8 cellular contexts compared by ENCODE assay signal in the genomic region with DNA sequence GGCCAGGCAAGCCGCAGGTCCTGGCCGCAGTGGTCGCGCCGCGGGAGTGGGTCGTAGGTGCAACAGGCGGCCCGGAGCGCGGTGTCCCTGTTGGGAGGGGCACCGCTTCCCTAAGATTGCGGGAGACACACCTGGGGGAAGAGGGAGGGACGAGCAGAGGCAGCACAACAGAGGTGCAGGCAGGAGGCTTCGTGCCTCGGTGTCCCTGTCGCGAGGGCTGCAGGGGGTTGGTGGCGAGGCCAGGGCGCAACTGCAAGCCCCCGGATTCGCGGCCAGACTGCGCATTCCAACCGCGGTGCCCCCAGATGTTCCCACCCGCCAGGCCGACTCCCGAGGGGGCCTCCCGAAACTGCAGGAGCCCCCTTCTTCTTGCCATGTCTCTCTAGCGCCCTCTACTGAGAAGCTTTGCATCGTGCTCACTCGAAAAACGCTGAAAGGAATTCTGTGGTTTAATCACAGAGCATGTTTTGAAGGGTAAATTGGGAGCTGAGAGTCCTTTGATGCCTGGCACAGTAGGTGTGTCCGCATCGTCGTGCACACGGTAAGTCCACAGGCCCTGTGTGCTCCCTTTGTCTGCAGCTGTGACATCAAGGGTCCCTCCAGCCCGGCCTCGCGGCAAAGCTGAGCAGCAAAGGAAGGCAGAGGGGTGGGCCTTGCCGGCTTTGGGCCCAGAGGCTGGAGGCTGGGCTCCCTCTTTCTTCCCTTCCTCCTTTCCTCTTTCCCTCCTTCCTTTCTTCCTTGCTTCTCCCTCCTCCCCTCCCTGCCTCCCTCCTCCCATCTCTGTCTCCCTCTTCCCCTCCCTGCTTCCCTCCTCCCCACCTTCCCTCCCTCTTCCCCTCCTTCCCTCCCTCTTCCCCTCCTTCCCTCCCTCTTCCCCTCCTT. TPM values are rescaled to one million over a fixed set of nuclear protein-coding genes. Genes with fewer than 3 reads are reported as not detected.
A peak's percentile ranks its signal among the peaks of the same experiment; 100 is the strongest.
DNase-seq lines count a peak whose midpoint lies in the region; ATAC-seq and TF ChIP-seq lines count a peak whose summit lies in the region.

No MANE protein-coding gene starts in this region.

- DNase-seq in EH (ENCODE audit: low read depth) (peak; percentile 38), LHCN-M2 (ENCODE audit: low read depth) (peak; percentile 29), dorsolateral prefrontal cortex (peak in 1 of 10 donors; percentile 36), neural progenitor cell (ENCODE audit: low spot score) (peak; percentile 49), aorta (no peak), NCI-H1694 treated with DMSO at 0.1 percent for 48 hours (lab: John Stamatoyannopoulos, UW) (no peak), KG1 (lab: John Stamatoyannopoulos, UW) (no peak), cortex of kidney (lab: John Stamatoyannopoulos, UW) (no peak)

- H3K4me3 ChIP-seq in dorsolateral prefrontal cortex (peak overlapping the region in 20 of 59 donors; percentile 1 to 49 (median 34)), neural progenitor cell (no peak overlapping the region), aorta (ENCODE audit: low read length in 2 of 2) (no peak overlapping the region)

- H4K20me1 ChIP-seq in neural progenitor cell (ENCODE audit: low read depth): no peaks in the 10 kb centered on the region

- H3K4me3 Mint-ChIP-seq in neural progenitor cell: no peak overlapping the region

- no peaks in the 10 kb centered on the region for H3K9me3 ChIP-seq in neural progenitor cell (ENCODE audit: low read depth)
- H3K9me3 ChIP-seq in aorta (ENCODE audit: control insufficient read depth, low read length): no peaks in the 10 kb centered on the region

- no peak overlapping the region for H3K4me2 ChIP-seq in neural progenitor cell

- H3K27me3 ChIP-seq in dorsolateral prefrontal cortex: peaks cover 0 to 13% (median 0%) of the 10 kb centered on the region in 45 donors
- no peaks in the 10 kb centered on the region for H3K27me3 ChIP-seq in neural progenitor cell
- H3K27me3 ChIP-seq in aorta (ENCODE audit: control insufficient read depth in 1 of 2, insufficient read depth in 2 of 2, low read length in 1 of 2): no peaks in the 10 kb centered on the region

- H3K27ac ChIP-seq in dorsolateral prefrontal cortex (no peak overlapping the region), neural progenitor cell (no peak overlapping the region), aorta (ENCODE audit: low read depth in 1 of 2, low read length in 2 of 2) (no peak overlapping the region)

- no peak overlapping the region for H2AFZ ChIP-seq in neural progenitor cell (replicated peaks)

- no peak for ATAC-seq in aorta (ENCODE audit: low FRiP score)

- intact Hi-C loops in dorsolateral prefrontal cortex (cut with DNase I): loop anchor here in 1 of 2 donors (2.0 kb wide), 1 partner anchor 38 kb away; no protein-coding TSS in a partner anchor
- intact Hi-C loops in aorta (cut with DNase I): no loop called here

- H3K9ac ChIP-seq in neural progenitor cell: no peak overlapping the region

- H3K27ac Mint-ChIP-seq in neural progenitor cell: no peak overlapping the region

- no peaks in the 10 kb centered on the region for H3K79me2 ChIP-seq in neural progenitor cell (ENCODE audit: low read depth)

- no peaks in the 10 kb centered on the region for H3K36me3 Mint-ChIP-seq in neural progenitor cell

- TF ChIP-seq CTCF in dorsolateral prefrontal cortex (IDR thresholded peaks at IDR 0.05 in 54 of 56, conservative IDR thresholded peaks at IDR 0.05 in 2 of 56; ENCODE audit: low read depth in 1 of 56, partially characterized antibody in 56 of 56) (peak in 52 of 56 donors; percentile 9 to 68 (median 48)), neural progenitor cell (IDR thresholded peaks at IDR 0.05) (peak; percentile 50)

- no peaks in the 10 kb centered on the region for H3F3A ChIP-seq in neural progenitor cell (ENCODE audit: low read depth)

- H3K9me3 Mint-ChIP-seq in neural progenitor cell: no peaks in the 10 kb centered on the region

- peaks cover 9% of the 10 kb centered on the region for H3K27me3 Mint-ChIP-seq in neural progenitor cell (ENCODE audit: insufficient read depth, low read depth)

- H3K4me1 ChIP-seq in neural progenitor cell (no peaks in the 10 kb centered on the region), aorta (ENCODE audit: control insufficient read depth in 1 of 2, insufficient read depth in 2 of 2, low read length in 2 of 2) (no peaks in the 10 kb centered on the region)

- 34 to 38% methylated on average over 36 to 42 of the region's 42 CpGs for WGBS in aorta, 2 donors

- H3K36me3 ChIP-seq in neural progenitor cell (no peaks in the 10 kb centered on the region), aorta (ENCODE audit: control insufficient read depth in 1 of 2, insufficient read depth in 2 of 2, low read length in 1 of 2) (no peaks in the 10 kb centered on the region)

- H3K4me1 Mint-ChIP-seq in neural progenitor cell: peaks cover 5% of the 10 kb centered on the region

RNA-seq across cellular contexts. Expression of a gene that starts 6.2 kb away (rescaled TPM):
- total RNA-seq in LHCN-M2 (2014; rRNA removed) (not detected in 2 replicates), dorsolateral prefrontal cortex (not detected), neural progenitor cell (ENCODE audit: low replicate concordance) (not detected in 2 replicates), aorta (not detected)
- polyA plus RNA-seq in LHCN-M2 (2012): not detected
- polyA plus RNA-seq in aorta: not detected

Comparison
In these comparisons a context has a peak if more than half of its experiments do, and no peak if none do; other contexts are left out.
1. DNase-seq: peak in EH (single experiment), LHCN-M2 (single experiment) and neural progenitor cell (single experiment); none in aorta (0 of 2), NCI-H1694 treated with DMSO at 0.1 percent for 48 hours (single experiment), KG1 (single experiment) and cortex of kidney (single experiment).